In the genomic region with DNA sequence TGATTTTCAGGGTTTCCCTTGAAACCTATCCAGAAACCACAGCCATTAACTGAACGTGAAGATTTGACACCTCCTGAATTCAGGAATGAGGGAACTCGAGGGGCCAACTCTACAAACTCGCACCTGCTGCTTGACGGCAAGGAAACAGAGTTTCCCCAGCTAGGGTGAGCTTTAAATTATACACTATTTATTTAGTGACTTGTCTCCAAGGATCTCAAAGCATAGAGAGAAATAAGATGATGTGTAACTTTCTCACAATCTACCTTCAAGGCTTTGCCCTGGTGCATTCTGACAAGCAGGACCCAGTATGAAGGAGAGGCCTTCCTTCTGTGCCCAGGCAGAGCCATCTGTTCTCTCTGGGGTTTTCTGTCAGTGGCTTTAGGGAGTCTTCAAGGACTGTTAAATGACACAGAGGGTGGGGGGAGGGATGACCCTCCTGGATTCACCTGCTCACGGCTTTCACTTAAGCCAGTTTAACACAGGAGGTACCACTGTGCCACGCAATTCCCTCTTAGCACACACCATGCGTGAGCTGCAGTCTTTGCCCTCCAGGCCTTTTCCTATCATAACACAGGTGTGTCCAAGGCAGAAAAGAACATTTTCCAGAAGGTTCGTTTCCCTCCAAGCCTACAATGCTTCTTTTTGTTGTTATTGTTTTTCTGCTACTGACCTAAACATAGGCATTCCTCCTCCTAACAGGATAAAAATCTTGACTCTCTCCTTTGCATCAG, we compare ENCODE assay signal across 9 cellular contexts. TPM values are rescaled to one million over a fixed set of nuclear protein-coding genes. Genes with fewer than 3 reads are reported as not detected.
DNase-seq lines count a peak whose midpoint lies in the region; ATAC-seq and TF ChIP-seq lines count a peak whose summit lies in the region.
"Had no signal": no experiment of that assay in that cellular context is flagged by ENCODE, and none has a peak within 500 bp of the region (broad histone marks: within the 10 kb centered on the region; RNA-seq: fewer than 3 reads in every experiment).

No MANE protein-coding gene starts in this region.

- peak overlapping the region in 1 of 2 donors; percentile 4 for H3K4me3 Mint-ChIP-seq in activated T-cell treated with anti-CD3 and anti-CD28 coated beads, Interleukin-2, amount 50 U/mL, for 72 hours

- H3K4me2 ChIP-seq in parathyroid adenoma (ENCODE audit: low read length), result peak overlapping the region; percentile 77

- no peaks in the 10 kb centered on the region for H3K9me3 ChIP-seq in parathyroid adenoma (ENCODE audit: control insufficient read depth, low read length)

- H3K27me3 Mint-ChIP-seq in activated T-cell treated with anti-CD3 and anti-CD28 coated beads, Interleukin-2, amount 50 U/mL, for 72 hours (ENCODE audit: low read depth), result peaks cover 34% of the 10 kb centered on the region

- TF ChIP-seq CTCF in C4-2B (conservative IDR thresholded peaks at IDR 0.05) (no peak), epithelial cell of proximal tubule (conservative IDR thresholded peaks at IDR 0.05; ENCODE audit: low read depth, low read length) (no peak), parathyroid adenoma (IDR thresholded peaks at IDR 0.05) (no peak)

- no peaks in the 10 kb centered on the region for H3K36me3 ChIP-seq in parathyroid adenoma (ENCODE audit: control insufficient read depth, insufficient read depth, low read length)

- no peaks in the 10 kb centered on the region for H3K36me3 Mint-ChIP-seq in activated T-cell treated with anti-CD3 and anti-CD28 coated beads, Interleukin-2, amount 50 U/mL, for 72 hours (ENCODE audit: insufficient read depth in 2 of 2)

- no peaks in the 10 kb centered on the region for H3K4me1 Mint-ChIP-seq in activated T-cell treated with anti-CD3 and anti-CD28 coated beads, Interleukin-2, amount 50 U/mL, for 72 hours (ENCODE audit: low read depth)

- DNase-seq in NCI-H524 (lab: John Stamatoyannopoulos, UW) (peak; percentile 88 to 93), epithelial cell of proximal tubule (ENCODE audit: low read depth) (no peak), epidermal melanocyte (ENCODE audit: insufficient read length, low spot score) (no peak)
- DNase-seq in activated CD4-positive, CD25-positive, alpha-beta regulatory T cell (lab: John Stamatoyannopoulos, UW), result no peak
- DNase-seq in activated T-cell treated with anti-CD3 and anti-CD28 coated beads, Interleukin-2, amount 50 U/mL, for 72 hours, result no peak
- DNase-seq: stimulated activated CD4-positive, alpha-beta T cell treated with anti-CD3 and anti-CD28 coated beads, Interleukin-1b, Interleukin-23, amount 100 ng/mL, for 48 hours had no signal

- H3K79me2 ChIP-seq in parathyroid adenoma, result peaks cover 24% of the 10 kb centered on the region

- H3K4me3 ChIP-seq in epithelial cell of proximal tubule (ENCODE audit: low read depth, low read length), result peak overlapping the region; percentile 83
- H3K4me3 ChIP-seq in parathyroid adenoma (ENCODE audit: low read depth, low read length), result peak overlapping the region; percentile 58

- no peaks in the 10 kb centered on the region for H3K27me3 ChIP-seq in parathyroid adenoma (ENCODE audit: control insufficient read depth, insufficient read depth, low read length)

- H3K27ac ChIP-seq in C4-2B, result peak overlapping the region; percentile 97
- H3K27ac ChIP-seq in parathyroid adenoma, result peak overlapping the region; percentile 96

- no peaks in the 10 kb centered on the region for H3K9me3 Mint-ChIP-seq in activated T-cell treated with anti-CD3 and anti-CD28 coated beads, Interleukin-2, amount 50 U/mL, for 72 hours

- H2AFZ ChIP-seq in parathyroid adenoma, result peak overlapping the region; percentile 80

- no peak overlapping the region for H3K9ac ChIP-seq in parathyroid adenoma

- no peak overlapping the region for H3K27ac Mint-ChIP-seq in activated T-cell treated with anti-CD3 and anti-CD28 coated beads, Interleukin-2, amount 50 U/mL, for 72 hours

- peaks cover 71% of the 10 kb centered on the region for H3K4me1 ChIP-seq in parathyroid adenoma

- no peak for ATAC-seq in GM18870 (IDR thresholded peaks at IDR 0.05; ENCODE audit: unreplicated experiment)
- ATAC-seq in activated T-cell treated with anti-CD3 and anti-CD28 coated beads, Interleukin-2, amount 50 U/mL, for 72 hours (replicated peaks in 1 of 2), result no peak

RNA-seq across cellular contexts. Expression of a gene that starts 1.3 kb away (rescaled TPM):
- 7.2 and 9.6 TPM in 2 replicates for total RNA-seq in epithelial cell of proximal tubule
- total RNA-seq in activated T-cell treated with anti-CD3 and anti-CD28 coated beads, Interleukin-2, amount 50 U/mL, for 72 hours, result 1 to 10 TPM in 1 of 2 donors, under 1 TPM in 1; 0.35 to 1.0 TPM

Comparison
In these comparisons a context has a peak if more than half of its experiments do, and no peak if none do; other contexts are left out.
1. DNase-seq: peak in NCI-H524 (2 of 2); none in epithelial cell of proximal tubule (single experiment), activated CD4-positive, CD25-positive, alpha-beta regulatory T cell (0 of 4), activated T-cell treated with anti-CD3 and anti-CD28 coated beads, Interleukin-2, amount 50 U/mL, for 72 hours (0 of 2) and epidermal melanocyte (single experiment).